1 cellular context compared by ENCODE assay signal in the genomic region with DNA sequence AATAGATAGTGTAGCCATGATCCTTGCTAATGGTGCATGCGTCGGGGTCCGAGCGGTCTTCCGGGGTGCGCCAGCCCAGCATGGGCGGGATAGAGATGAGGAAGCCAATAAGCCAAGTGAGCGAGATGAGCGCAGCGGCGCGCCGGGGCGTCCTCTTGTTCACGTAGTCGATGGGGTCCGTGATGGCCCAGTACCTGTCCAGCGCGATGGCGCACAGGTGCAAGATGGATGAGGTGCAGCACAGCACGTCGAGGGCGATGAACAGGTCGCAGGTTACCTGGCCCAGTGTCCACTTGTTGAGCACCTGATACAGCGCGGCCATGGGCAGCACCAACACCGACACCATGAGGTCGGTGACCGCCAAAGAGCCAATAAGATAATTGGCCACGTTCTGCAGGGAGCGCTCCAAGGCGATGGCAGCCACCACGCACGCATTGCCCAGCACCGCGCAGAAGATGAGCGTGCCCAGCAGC.
A peak's percentile ranks its signal among the peaks of the same experiment; 100 is the strongest.
TF ChIP-seq lines count a peak whose summit lies in the region.

No MANE protein-coding gene starts in this region.

TF ChIP-seq in WTC11, 78 proteins besides CTCF, POLR2A, EP300 and RAD21:
- 0 out of 2 replicates have a peak, but pooled peaks have one; percentile 4 for TF ChIP-seq TP53 (CRISPR knock-in tag; IDR thresholded peaks at IDR 0.05)
- no peak for TF ChIP-seq NR2C2 (CRISPR knock-in tag; IDR thresholded peaks at IDR 0.05)
